In the genomic region with DNA sequence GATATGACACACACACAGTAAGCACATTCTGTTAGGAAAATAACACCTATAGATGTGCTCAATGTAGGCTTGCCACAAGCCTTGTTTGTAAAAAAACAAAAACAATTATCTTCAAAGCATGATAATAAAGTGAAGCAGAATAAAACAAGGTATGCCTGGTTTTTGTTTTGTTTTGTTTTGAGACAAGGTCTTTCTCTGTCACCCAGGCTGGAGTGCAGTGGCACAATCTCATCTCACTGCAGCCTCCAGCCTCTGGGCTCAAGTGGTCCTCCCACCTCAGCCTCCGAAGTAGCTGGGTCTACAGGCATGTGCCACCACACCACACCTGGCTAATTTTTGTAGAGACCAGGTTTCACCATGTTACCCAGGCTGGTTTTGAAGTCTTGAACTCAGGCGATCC, we compare ENCODE assay signal across 35 cellular contexts.
"Had no signal": no experiment of that assay in that cellular context is flagged by ENCODE, and none has a peak within 500 bp of the region (broad histone marks: within the 10 kb centered on the region; RNA-seq: fewer than 3 reads in every experiment).

No MANE protein-coding gene starts in this region.

- H3K36me3 ChIP-seq: adrenal gland, brain microvascular endothelial cell, breast epithelium had no signal

- H3K27ac Mint-ChIP-seq: activated B cell treated with CpG ODN at 0.5 μM for 24 hours; activated CD4-positive, alpha-beta memory T cell treated with anti-CD3 and anti-CD28 coated beads for 36 hours; activated CD8-positive, alpha-beta memory T cell treated with anti-CD3 and anti-CD28 coated beads, Interleukin-2, amount 10 ng/mL, durations not matched to agents 7 days and 5 days; activated CD8-positive, alpha-beta T cell treated with anti-CD3 and anti-CD28 coated beads, Interleukin-2, amount 10 ng/mL, durations not matched to agents 7 days and 5 days; activated naive CD4-positive, alpha-beta T cell treated with anti-CD3 and anti-CD28 coated beads, Interleukin-2, amount 50 U/mL, for 72 hours; activated T-cell treated with anti-CD3 and anti-CD28 coated beads, Interleukin-2, amount 50 U/mL, for 24 hours; T-helper 1 cell treated with Interleukin-12 subunit alpha and Interleukin-12 subunit beta and Interleukin-4 antibody, amounts not matched to agents 30 μg/mL and 1 μg/mL, for 36 hours; T-helper 2 cell treated with Interferon-gamma antibody and Interleukin-4, amounts not matched to agents 5 μg/mL and 100 μg/mL, for 36 hours had no signal

- H3K4me3 Mint-ChIP-seq: activated B cell treated with CpG ODN at 0.5 μM for 24 hours; activated CD4-positive, alpha-beta memory T cell treated with anti-CD3 and anti-CD28 coated beads for 36 hours; activated CD4-positive, alpha-beta T cell treated with anti-CD3 and anti-CD28 coated beads, Interleukin-2, amount 10 ng/mL, durations not matched to agents 24 days and 14 days; activated CD8-positive, alpha-beta memory T cell treated with anti-CD3 and anti-CD28 coated beads, Interleukin-2, amount 10 ng/mL, durations not matched to agents 7 days and 5 days; activated CD8-positive, alpha-beta T cell treated with anti-CD3 and anti-CD28 coated beads, Interleukin-2, amount 10 ng/mL, durations not matched to agents 7 days and 5 days; activated naive CD4-positive, alpha-beta T cell treated with anti-CD3 and anti-CD28 coated beads for 36 hours; activated naive CD8-positive, alpha-beta T cell treated with anti-CD3 and anti-CD28 coated beads, Interleukin-2, amount 10 ng/mL, durations not matched to agents 7 days and 5 days; activated T-cell treated with anti-CD3 and anti-CD28 coated beads, Interleukin-2, amount 50 U/mL, for 24 hours; T-helper 1 cell treated with Interleukin-12 subunit alpha and Interleukin-12 subunit beta and Interleukin-4 antibody, amounts not matched to agents 30 μg/mL and 1 μg/mL, for 36 hours; T-helper 2 cell treated with Interferon-gamma antibody and Interleukin-4, amounts not matched to agents 5 μg/mL and 100 μg/mL, for 36 hours had no signal

- H3K4me1 Mint-ChIP-seq: activated B cell treated with CpG ODN at 0.5 μM for 24 hours had no signal

- H3K4me1 ChIP-seq: adrenal gland, body of pancreas, breast epithelium had no signal

- DNase-seq: activated B cell treated with CpG ODN at 0.5 μM for 24 hours; activated CD4-positive, alpha-beta memory T cell treated with anti-CD3 and anti-CD28 coated beads for 36 hours; activated CD4-positive, alpha-beta T cell treated with anti-CD3 and anti-CD28 coated beads for 4 hours; activated CD4-positive, alpha-beta T cell treated with anti-CD3 and anti-CD28 coated beads, Interleukin-2, amount 10 ng/mL, durations not matched to agents 24 days and 14 days; activated CD4-positive, alpha-beta T cell treated with anti-CD3 and anti-CD28 coated beads, Interleukin-2, amount 50 U/mL, for 1 hour; activated CD4-positive, alpha-beta T cell treated with anti-CD3 and anti-CD28 coated beads, Interleukin-2, amount 50 U/mL, for 4 hours; activated CD4-positive, CD25-positive, alpha-beta regulatory T cell treated with anti-CD3 and anti-CD28 coated beads, Interleukin-2, amount 50 U/mL, for 72 hours; activated CD8-positive, alpha-beta memory T cell treated with anti-CD3 and anti-CD28 coated beads for 24 hours; activated CD8-positive, alpha-beta memory T cell treated with anti-CD3 and anti-CD28 coated beads, Interleukin-2, amount 10 ng/mL, durations not matched to agents 7 days and 5 days; activated CD8-positive, alpha-beta memory T cell treated with anti-CD3 and anti-CD28 coated beads, Interleukin-2, amount 50 U/mL, for 48 hours; activated CD8-positive, alpha-beta T cell treated with anti-CD3 and anti-CD28 coated beads, Interleukin-2, amount 10 ng/mL, durations not matched to agents 7 days and 5 days; activated effector memory CD4-positive, alpha-beta T cell treated with anti-CD3 and anti-CD28 coated beads, Interleukin-2, amount 50 U/mL, for 16 hours; activated gamma-delta T cell treated with Interleukin-2 at 50 U/mL for 16 hours; activated naive CD4-positive, alpha-beta T cell; activated naive CD4-positive, alpha-beta T cell treated with anti-CD3 and anti-CD28 coated beads for 36 hours; activated naive CD4-positive, alpha-beta T cell treated with anti-CD3 and anti-CD28 coated beads, Interleukin-2, amount 50 U/mL, for 16 hours; activated naive CD8-positive, alpha-beta T cell treated with anti-CD3 and anti-CD28 coated beads, Interleukin-2, amount 10 ng/mL, durations not matched to agents 7 days and 5 days; activated T-cell treated with anti-CD3 and anti-CD28 coated beads, Interleukin-2, amount 50 U/mL, for 24 hours; activated T-cell treated with anti-CD3 and anti-CD28 coated beads, Interleukin-2, amount 50 U/mL, for 48 hours; adrenal gland; amniotic stem cell; aorta; body of pancreas; brain microvascular endothelial cell; central memory CD4-positive, alpha-beta T cell; T-helper 1 cell; T-helper 2 cell; T-helper 9 cell had no signal

- H3K4me3 ChIP-seq: adrenal gland, body of pancreas, breast epithelium had no signal

- H3K27me3 ChIP-seq: adrenal gland, body of pancreas, brain microvascular endothelial cell, breast epithelium had no signal

- H3K9me3 Mint-ChIP-seq: activated CD4-positive, alpha-beta memory T cell treated with anti-CD3 and anti-CD28 coated beads for 36 hours had no signal

- H3K9me3 ChIP-seq: adrenal gland, body of pancreas, breast epithelium had no signal

- FAIRE-seq: astrocyte, TTC549 had no signal

- H3K27me3 Mint-ChIP-seq: activated B cell treated with CpG ODN at 0.5 μM for 24 hours; activated CD4-positive, alpha-beta memory T cell treated with anti-CD3 and anti-CD28 coated beads for 36 hours; activated CD4-positive, alpha-beta T cell treated with anti-CD3 and anti-CD28 coated beads, Interleukin-2, amount 10 ng/mL, durations not matched to agents 24 days and 14 days; activated CD8-positive, alpha-beta memory T cell treated with anti-CD3 and anti-CD28 coated beads, Interleukin-2, amount 10 ng/mL, durations not matched to agents 7 days and 5 days; activated naive CD8-positive, alpha-beta T cell treated with anti-CD3 and anti-CD28 coated beads, Interleukin-2, amount 10 ng/mL, durations not matched to agents 7 days and 5 days; activated T-cell treated with anti-CD3 and anti-CD28 coated beads, Interleukin-2, amount 50 U/mL, for 24 hours had no signal

- ATAC-seq: activated CD8-positive, alpha-beta memory T cell treated with anti-CD3 and anti-CD28 coated beads, Interleukin-2, amount 10 ng/mL, durations not matched to agents 7 days and 5 days; activated CD8-positive, alpha-beta T cell treated with anti-CD3 and anti-CD28 coated beads, Interleukin-2, amount 10 ng/mL, durations not matched to agents 7 days and 5 days; activated naive CD4-positive, alpha-beta T cell treated with anti-CD3 and anti-CD28 coated beads, Interleukin-2, amount 50 U/mL, for 72 hours; body of pancreas had no signal

- H3K27ac ChIP-seq: adrenal gland, body of pancreas, brain microvascular endothelial cell, breast epithelium, VCaP had no signal
